22 cellular contexts compared by ENCODE assay signal in the genomic region with DNA sequence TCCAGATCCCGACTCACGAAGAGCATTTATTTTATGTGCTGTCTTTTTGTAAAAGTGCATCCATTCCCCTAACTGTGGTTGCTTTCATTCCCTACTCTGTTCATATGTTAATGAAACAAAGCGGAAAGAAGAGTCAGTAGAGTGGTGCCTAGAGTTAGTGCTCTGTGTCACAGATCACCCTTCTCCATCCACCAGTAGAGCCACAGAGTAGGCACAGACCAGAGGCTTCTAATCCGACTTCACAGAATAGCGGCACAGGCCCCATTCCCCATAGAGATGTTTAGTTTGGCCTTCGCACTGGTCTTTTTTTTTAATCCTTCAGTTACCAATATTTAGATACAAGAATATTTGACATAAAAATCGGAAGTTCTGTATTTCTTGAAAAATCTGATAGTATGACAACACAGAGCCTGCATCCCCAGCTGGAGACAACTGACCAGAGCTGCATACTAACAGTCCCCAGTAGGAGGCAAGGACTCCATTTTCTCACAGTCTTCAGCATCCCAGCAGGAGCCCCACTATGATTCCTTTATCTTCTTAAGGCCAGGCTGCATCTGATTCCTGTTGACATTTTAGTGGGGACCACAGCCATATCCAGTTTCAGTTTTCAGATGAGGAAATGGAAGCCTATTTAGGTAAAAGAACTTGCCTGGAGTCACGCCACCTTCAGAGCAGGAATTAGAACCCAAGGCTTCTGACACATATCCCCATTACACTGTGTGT. TPM values are rescaled to one million over a fixed set of nuclear protein-coding genes. Genes with fewer than 3 reads are reported as not detected.
"Had no signal": no experiment of that assay in that cellular context is flagged by ENCODE, and none has a peak within 500 bp of the region (broad histone marks: within the 10 kb centered on the region; RNA-seq: fewer than 3 reads in every experiment).

No MANE protein-coding gene starts in this region.

- H3K9me3 ChIP-seq: adrenal gland, gastrocnemius medialis, stomach, vagina had no signal

- H3K27ac ChIP-seq: adrenal gland, gastrocnemius medialis, parathyroid adenoma, stomach, vagina had no signal

- DNase-seq: activated CD4-positive, alpha-beta T cell treated with anti-CD3 and anti-CD28 coated beads for 36 hours; activated CD4-positive, alpha-beta T cell treated with anti-CD3 and anti-CD28 coated beads, Interleukin-2, amount 50 U/mL, for 48 hours; activated gamma-delta T cell treated with Interleukin-2 at 50 U/mL for 16 hours; adrenal gland; cerebellar nuclear complex; effector CD4-positive, alpha-beta T cell; gastrocnemius medialis; head of caudate nucleus; left ventricle myocardium superior; natural killer cell; stimulated activated CD4-positive, alpha-beta T cell treated with anti-CD3 and anti-CD28 coated beads, Interleukin-4, amount 100 ng/mL, for 24 hours; stomach; T1000; trophoblast cell had no signal

- H3K27me3 ChIP-seq: adrenal gland, gastrocnemius medialis, vagina had no signal

- H3K4me1 ChIP-seq: adrenal gland, parathyroid adenoma, vagina had no signal

- H3K4me3 ChIP-seq: adrenal gland, gastrocnemius medialis, stomach, vagina had no signal

- H3K36me3 ChIP-seq: adrenal gland, gastrocnemius medialis, stomach, vagina had no signal

- H3K9ac ChIP-seq: parathyroid adenoma had no signal

- H3K79me2 ChIP-seq: parathyroid adenoma had no signal

RNA-seq across cellular contexts. Expression of a gene that starts 7.0 kb away (rescaled TPM):
- total RNA-seq: activated CD4-positive, alpha-beta T cell treated with anti-CD3 and anti-CD28 coated beads for 36 hours; activated naive CD4-positive, alpha-beta T cell treated with anti-CD3 and anti-CD28 coated beads, Interleukin-2, amount 50 U/mL, for 72 hours; activated T-helper 1 cell treated with anti-CD3 and anti-CD28 coated beads, Interleukin-12 subunit alpha, Interleukin-12 subunit beta, Interleukin-2, Interleukin-4 antibody, amounts not matched to agents 30 ng/mL and 10 ng/mL and 1 ng/mL, durations not matched to agents 14 hours and 24 hours and 36 hours; adrenal gland; bronchial epithelial cell; esophagus mucosa; gastrocnemius medialis; left ventricle myocardium superior; natural killer cell; sciatic nerve; temporal lobe; vagina had no signal
- polyA plus RNA-seq: stomach had no signal

RNA-seq across cellular contexts. Expression of a gene that starts 17.9 kb away (rescaled TPM):
- total RNA-seq: bronchial epithelial cell, gastrocnemius medialis, vagina had no signal
